In the genomic region with DNA sequence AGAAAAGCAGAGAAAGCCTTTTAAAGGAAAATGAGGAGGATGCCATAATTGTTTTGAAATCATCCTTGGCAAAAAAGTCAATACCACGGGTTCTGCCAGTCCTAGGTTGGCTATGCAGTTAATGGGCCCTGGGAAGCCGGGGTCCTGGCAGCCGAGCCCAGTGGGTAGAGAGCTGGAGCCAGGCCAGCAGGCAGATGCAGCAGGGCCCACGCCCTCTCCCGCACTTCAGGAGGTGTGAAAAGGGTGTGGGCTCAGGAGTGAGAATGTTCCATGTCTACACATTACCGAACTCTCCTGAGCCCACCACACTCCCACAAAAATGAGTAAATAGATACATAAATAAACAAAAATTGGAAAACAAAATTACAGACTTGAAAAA, we compare ENCODE assay signal across 27 cellular contexts. TPM values are rescaled to one million over a fixed set of nuclear protein-coding genes. Genes with fewer than 3 reads are reported as not detected.
"Had no signal": no experiment of that assay in that cellular context is flagged by ENCODE, and none has a peak within 500 bp of the region (broad histone marks: within the 10 kb centered on the region; RNA-seq: fewer than 3 reads in every experiment).

No MANE protein-coding gene starts in this region.

- H3K9me3 ChIP-seq: esophagus squamous epithelium, heart right ventricle, pancreas, thoracic aorta, tibial nerve, upper lobe of left lung had no signal

- H3K27ac ChIP-seq: esophagus squamous epithelium, heart right ventricle, pancreas, thoracic aorta, tibial nerve, upper lobe of left lung had no signal

- H3K27me3 ChIP-seq: esophagus squamous epithelium, heart right ventricle, pancreas, tibial nerve, upper lobe of left lung had no signal

- H3K4me3 ChIP-seq: esophagus squamous epithelium, heart right ventricle, lung, pancreas, thoracic aorta, tibial nerve, upper lobe of left lung had no signal

- DNase-seq: cerebellar nuclear complex; cortex of kidney; effector memory CD8-positive, alpha-beta T cell; erythroblast; esophagus squamous epithelium; foreskin melanocyte; glutamatergic neuron; heart right ventricle; hippocampal formation; mesendoderm; natural killer cell; pancreas; stimulated activated CD4-positive, alpha-beta T cell treated with anti-CD3 and anti-CD28 coated beads, Interleukin-15, amount 100 ng/mL, for 24 hours; stimulated activated CD4-positive, alpha-beta T cell treated with anti-CD3 and anti-CD28 coated beads, Interleukin-2, amount 100 ng/mL, for 48 hours; stimulated activated naive B cell treated with anti-CD40 and anti-IgM and Interleukin-4, amounts not matched to agents 10 μg/mL and 1 μg/mL and 100 μg/mL, for 72 hours; upper lobe of left lung had no signal

- H3K4me1 ChIP-seq: pancreas, upper lobe of left lung had no signal

- ATAC-seq: effector memory CD8-positive, alpha-beta T cell; heart right ventricle; natural killer cell; pancreas; sciatic nerve; stimulated activated naive B cell treated with anti-CD40 and anti-IgM and Interleukin-4, amounts not matched to agents 10 μg/mL and 1 μg/mL and 100 μg/mL, for 72 hours had no signal

- H3K36me3 ChIP-seq: esophagus squamous epithelium, heart right ventricle, pancreas, thoracic aorta, tibial nerve, upper lobe of left lung had no signal

RNA-seq across cellular contexts. Expression of gene ANTXRL, which starts 18.6 kb away (rescaled TPM):
- total RNA-seq: dermis microvascular lymphatic vessel endothelial cell, esophagus squamous epithelium, liver, lung, mononuclear cell, natural killer cell, omental fat pad, pancreas, progenitor cell of endocrine pancreas, sciatic nerve, skeletal muscle tissue, thoracic aorta, tibial nerve, upper lobe of left lung had no signal
- polyA plus RNA-seq: lung, neural cell had no signal
